ENCODE assay signal across 9 cellular contexts in genomic region chr2:9656270-9656766, GRCh38. TPM values are rescaled to one million over a fixed set of nuclear protein-coding genes. Genes with fewer than 3 reads are reported as not detected.
DNase-seq lines count a peak whose midpoint lies in the region; ATAC-seq and TF ChIP-seq lines count a peak whose summit lies in the region.
"Had no signal": no experiment of that assay in that cellular context is flagged by ENCODE, and none has a peak within 500 bp of the region (broad histone marks: within the 10 kb centered on the region; RNA-seq: fewer than 3 reads in every experiment).

No MANE protein-coding gene starts in this region.

- peak overlapping the region; percentile 13 for H3K4me3 Mint-ChIP-seq in CD8-positive, alpha-beta T cell

- H3K27ac ChIP-seq in CD8-positive, alpha-beta T cell (ENCODE audit: low read depth, low read length), result no peak overlapping the region
- H3K27ac ChIP-seq: neutrophil had no signal

- intact Hi-C loops in CD8-positive, alpha-beta T cell (cut with DNase I, micrococcal nuclease), result loop anchor here (2.0 kb wide), 1 partner anchor 46 kb away; no protein-coding TSS in a partner anchor

- no peaks in the 10 kb centered on the region for H3K27me3 ChIP-seq in CD8-positive, alpha-beta T cell (ENCODE audit: insufficient read depth, low read length)

- H3K9me3 ChIP-seq in CD8-positive, alpha-beta T cell (ENCODE audit: low read length), result no peaks in the 10 kb centered on the region
- H3K9me3 ChIP-seq: neutrophil had no signal

- peak; percentile 81 for ATAC-seq in CD8-positive, alpha-beta T cell
- ATAC-seq in GM21528 (IDR thresholded peaks at IDR 0.05; ENCODE audit: low FRiP score, unreplicated experiment), result peak; percentile 88

- H3K27me3 Mint-ChIP-seq in CD8-positive, alpha-beta T cell (ENCODE audit: low read depth), result no peaks in the 10 kb centered on the region

- no peaks in the 10 kb centered on the region for H3K9me3 Mint-ChIP-seq in CD8-positive, alpha-beta T cell

- POLR2A ChIA-PET in CD8-positive, alpha-beta T cell (lab: Charles Lee), result no interaction called here

- CTCF ChIA-PET in CD8-positive, alpha-beta T cell (lab: Charles Lee), result no interaction called here

- H3K36me3 ChIP-seq in CD8-positive, alpha-beta T cell (ENCODE audit: insufficient read depth, low read length), result no peaks in the 10 kb centered on the region
- H3K36me3 ChIP-seq: neutrophil had no signal

- peak overlapping the region; percentile 84 for H3K27ac Mint-ChIP-seq in CD8-positive, alpha-beta T cell

- no peak for TF ChIP-seq CTCF in CD8-positive, alpha-beta T cell (IDR thresholded peaks at IDR 0.05)

- H3K4me3 ChIP-seq in CD8-positive, alpha-beta T cell (ENCODE audit: low read depth, low read length), result no peak overlapping the region

- H3K36me3 Mint-ChIP-seq in CD8-positive, alpha-beta T cell, result no peaks in the 10 kb centered on the region

- peak; percentile 10 to 74 (median 39) for DNase-seq in CD8-positive, alpha-beta T cell
- DNase-seq in HT1080 (ENCODE audit: low read depth), result peak; percentile 99
- peak; percentile 17 to 18 for DNase-seq in activated CD8-positive, alpha-beta memory T cell treated with anti-CD3 and anti-CD28 coated beads for 1 hour (ENCODE audit: extremely low read depth in 1 of 2, low read depth in 1 of 2)
- DNase-seq in fibroblast of the conjunctiva (ENCODE audit: low read depth), result peak; percentile 53
- peak; percentile 24 for DNase-seq in stimulated activated CD8-positive, alpha-beta memory T cell treated with anti-CD3 and anti-CD28 coated beads, Interleukin-7, amount 100 ng/mL, for 24 hours (ENCODE audit: low read depth)
- DNase-seq in NCI-H345 treated with DMSO at 0.1 percent for 48 hours (lab: John Stamatoyannopoulos, UW; ENCODE audit: unreplicated experiment), result no peak
- DNase-seq in retina, result no peak

- H3K4me1 ChIP-seq in CD8-positive, alpha-beta T cell (ENCODE audit: insufficient read depth, low read length), result peaks cover 5% of the 10 kb centered on the region

- peaks cover 9% of the 10 kb centered on the region for H3K4me1 Mint-ChIP-seq in CD8-positive, alpha-beta T cell (ENCODE audit: low read depth)

RNA-seq across cellular contexts. Expression of gene YWHAQ, which starts 25.5 kb away (rescaled TPM):
- total RNA-seq in CD8-positive, alpha-beta T cell, result 100 to 1,000 TPM; 115 to 123 TPM
- 446 and 533 TPM in 2 replicates for total RNA-seq in HT1080 (2014; rRNA removed; shearing (Covaris generic))
- polyA plus RNA-seq in HT1080 (2015; cell fraction: cytosol; rRNA removed), result 574 and 638 TPM in 2 replicates
- polyA plus RNA-seq in HT1080 (2015; cell fraction: nucleus; rRNA removed), result 279 and 303 TPM in 2 replicates

Comparison
In these comparisons a context has a peak if more than half of its experiments do, and no peak if none do; other contexts are left out.
1. DNase-seq: peak in CD8-positive, alpha-beta T cell (7 of 7), HT1080 (single experiment), activated CD8-positive, alpha-beta memory T cell treated with anti-CD3 and anti-CD28 coated beads for 1 hour (2 of 2), fibroblast of the conjunctiva (single experiment) and stimulated activated CD8-positive, alpha-beta memory T cell treated with anti-CD3 and anti-CD28 coated beads, Interleukin-7, amount 100 ng/mL, for 24 hours (single experiment); none in NCI-H345 treated with DMSO at 0.1 percent for 48 hours (single experiment) and retina (single experiment).